26 cellular contexts compared by ENCODE assay signal in genomic region chr4:134551348-134551747, GRCh38.
"Had no signal": no experiment of that assay in that cellular context is flagged by ENCODE, and none has a peak within 500 bp of the region (broad histone marks: within the 10 kb centered on the region; RNA-seq: fewer than 3 reads in every experiment).

No MANE protein-coding gene starts in this region.

- H3K27me3 Mint-ChIP-seq: activated CD4-positive, alpha-beta memory T cell treated with anti-CD3 and anti-CD28 coated beads, Interleukin-2, amount 10 ng/mL, durations not matched to agents 7 days and 5 days; activated CD4-positive, alpha-beta T cell treated with anti-CD3 and anti-CD28 coated beads, Interleukin-2, amount 10 ng/mL, durations not matched to agents 7 days and 5 days; activated naive CD4-positive, alpha-beta T cell treated with anti-CD3 and anti-CD28 coated beads, Interleukin-2, amount 10 ng/mL, durations not matched to agents 7 days and 5 days; activated naive CD8-positive, alpha-beta T cell treated with anti-CD3 and anti-CD28 coated beads, Interleukin-2, amount 10 ng/mL, durations not matched to agents 7 days and 5 days; activated T-cell treated with anti-CD3 and anti-CD28 coated beads, Interleukin-2, amount 50 U/mL, for 24 hours had no signal

- H3K4me1 Mint-ChIP-seq: activated CD4-positive, alpha-beta memory T cell treated with anti-CD3 and anti-CD28 coated beads, Interleukin-2, amount 10 ng/mL, durations not matched to agents 7 days and 5 days; activated CD4-positive, alpha-beta T cell treated with anti-CD3 and anti-CD28 coated beads, Interleukin-2, amount 10 ng/mL, durations not matched to agents 7 days and 5 days; activated naive CD4-positive, alpha-beta T cell treated with anti-CD3 and anti-CD28 coated beads, Interleukin-2, amount 10 ng/mL, durations not matched to agents 7 days and 5 days; activated naive CD8-positive, alpha-beta T cell treated with anti-CD3 and anti-CD28 coated beads, Interleukin-2, amount 10 ng/mL, durations not matched to agents 7 days and 5 days; brain had no signal

- H3K4me3 ChIP-seq: ascending aorta, breast epithelium, cardiac muscle cell, colonic mucosa had no signal

- DNase-seq: activated CD4-positive, alpha-beta memory T cell treated with anti-CD3 and anti-CD28 coated beads, Interleukin-2, amount 10 ng/mL, durations not matched to agents 7 days and 5 days; activated CD4-positive, alpha-beta T cell treated with anti-CD3 and anti-CD28 coated beads for 1 hour; activated CD4-positive, alpha-beta T cell treated with anti-CD3 and anti-CD28 coated beads for 4 hours; activated CD4-positive, alpha-beta T cell treated with anti-CD3 and anti-CD28 coated beads, Interleukin-2, amount 10 ng/mL, durations not matched to agents 7 days and 5 days; activated CD4-positive, alpha-beta T cell treated with anti-CD3 and anti-CD28 coated beads, Interleukin-2, amount 50 U/mL, for 4 hours; activated CD8-positive, alpha-beta memory T cell treated with anti-CD3 and anti-CD28 coated beads, Interleukin-2, amount 50 U/mL, for 48 hours; activated gamma-delta T cell; activated naive CD4-positive, alpha-beta T cell; activated naive CD4-positive, alpha-beta T cell treated with anti-CD3 and anti-CD28 coated beads, Interleukin-2, amount 10 ng/mL, durations not matched to agents 7 days and 5 days; activated naive CD8-positive, alpha-beta T cell treated with anti-CD3 and anti-CD28 coated beads, Interleukin-2, amount 10 ng/mL, durations not matched to agents 7 days and 5 days; activated T-cell treated with anti-CD3 and anti-CD28 coated beads for 4 hours; activated T-cell treated with anti-CD3 and anti-CD28 coated beads, Interleukin-2, amount 50 U/mL, for 24 hours; activated T-cell treated with anti-CD3 and anti-CD28 coated beads, Interleukin-2, amount 50 U/mL, for 72 hours; central memory CD4-positive, alpha-beta T cell; cerebellar nuclear complex; colonic mucosa; effector memory CD4-positive, alpha-beta T cell; endodermal cell; foreskin fibroblast; T-helper 2 cell had no signal

- H3K4me3 Mint-ChIP-seq: activated CD4-positive, alpha-beta memory T cell treated with anti-CD3 and anti-CD28 coated beads, Interleukin-2, amount 10 ng/mL, durations not matched to agents 7 days and 5 days; activated CD4-positive, alpha-beta T cell treated with anti-CD3 and anti-CD28 coated beads, Interleukin-2, amount 10 ng/mL, durations not matched to agents 7 days and 5 days; activated naive CD4-positive, alpha-beta T cell treated with anti-CD3 and anti-CD28 coated beads, Interleukin-2, amount 10 ng/mL, durations not matched to agents 7 days and 5 days; activated naive CD8-positive, alpha-beta T cell treated with anti-CD3 and anti-CD28 coated beads, Interleukin-2, amount 10 ng/mL, durations not matched to agents 7 days and 5 days; activated T-cell treated with anti-CD3 and anti-CD28 coated beads, Interleukin-2, amount 50 U/mL, for 24 hours; activated T-cell treated with anti-CD3 and anti-CD28 coated beads, Interleukin-2, amount 50 U/mL, for 72 hours; brain; endodermal cell had no signal

- ATAC-seq: activated naive CD4-positive, alpha-beta T cell treated with anti-CD3 and anti-CD28 coated beads, Interleukin-2, amount 50 U/mL, for 72 hours; activated T-cell treated with anti-CD3 and anti-CD28 coated beads, Interleukin-2, amount 50 U/mL, for 72 hours; esophagus mucosa had no signal

- H3K27ac Mint-ChIP-seq: activated CD4-positive, alpha-beta memory T cell treated with anti-CD3 and anti-CD28 coated beads, Interleukin-2, amount 10 ng/mL, durations not matched to agents 7 days and 5 days; activated CD4-positive, alpha-beta T cell treated with anti-CD3 and anti-CD28 coated beads, Interleukin-2, amount 10 ng/mL, durations not matched to agents 7 days and 5 days; activated naive CD4-positive, alpha-beta T cell treated with anti-CD3 and anti-CD28 coated beads, Interleukin-2, amount 10 ng/mL, durations not matched to agents 7 days and 5 days; activated naive CD4-positive, alpha-beta T cell treated with anti-CD3 and anti-CD28 coated beads, Interleukin-2, amount 50 U/mL, for 72 hours; activated naive CD8-positive, alpha-beta T cell treated with anti-CD3 and anti-CD28 coated beads, Interleukin-2, amount 10 ng/mL, durations not matched to agents 7 days and 5 days; activated T-cell treated with anti-CD3 and anti-CD28 coated beads, Interleukin-2, amount 50 U/mL, for 24 hours; activated T-cell treated with anti-CD3 and anti-CD28 coated beads, Interleukin-2, amount 50 U/mL, for 72 hours; brain; endodermal cell had no signal

- H3K36me3 ChIP-seq: ascending aorta, breast epithelium, cardiac muscle cell, colonic mucosa had no signal

- H3K27ac ChIP-seq: ascending aorta, breast epithelium, cardiac muscle cell, colonic mucosa had no signal

- H3K9me3 ChIP-seq: colonic mucosa had no signal

- H3K27me3 ChIP-seq: ascending aorta, breast epithelium, cardiac muscle cell, colonic mucosa had no signal

- H3K36me3 Mint-ChIP-seq: activated naive CD4-positive, alpha-beta T cell treated with anti-CD3 and anti-CD28 coated beads, Interleukin-2, amount 10 ng/mL, durations not matched to agents 7 days and 5 days; activated naive CD4-positive, alpha-beta T cell treated with anti-CD3 and anti-CD28 coated beads, Interleukin-2, amount 50 U/mL, for 72 hours; activated naive CD8-positive, alpha-beta T cell treated with anti-CD3 and anti-CD28 coated beads, Interleukin-2, amount 10 ng/mL, durations not matched to agents 7 days and 5 days; brain had no signal

- H3K4me1 ChIP-seq: ascending aorta, breast epithelium, colonic mucosa had no signal
